Comparison of ENCODE assay signal across 8 cellular contexts in genomic region chr2:108575132-108575966, GRCh38. TPM values are rescaled to one million over a fixed set of nuclear protein-coding genes. Genes with fewer than 3 reads are reported as not detected.
DNase-seq lines count a peak whose midpoint lies in the region; ATAC-seq and TF ChIP-seq lines count a peak whose summit lies in the region.

No MANE protein-coding gene starts in this region.

- no TSS peak for BruUV-seq in A673 (replicated peaks; lab: Mats Ljungman, UMichigan)

- H3K27ac ChIP-seq in A673 (ENCODE audit: low read depth, low read length, poor library complexity, severe bottlenecking): no peak overlapping the region
- peak overlapping the region in 1 of 2 donors; percentile 10 for H3K27ac ChIP-seq in tibial artery

- no peaks in the 10 kb centered on the region for H3K27me3 Mint-ChIP-seq in effector memory CD8-positive, alpha-beta T cell

- H3K4me1 Mint-ChIP-seq in effector memory CD8-positive, alpha-beta T cell (ENCODE audit: low read depth in 2 of 2): peaks cover 11 to 31% of the 10 kb centered on the region in 2 donors

- no peaks in the 10 kb centered on the region for H3K9me3 Mint-ChIP-seq in effector memory CD8-positive, alpha-beta T cell

- H3K36me3 Mint-ChIP-seq in effector memory CD8-positive, alpha-beta T cell (ENCODE audit: insufficient read depth): no peaks in the 10 kb centered on the region

- intact Hi-C loops in A673 (cut with micrococcal nuclease; ENCODE audit: unreplicated experiment) (no loop called here), tibial artery (cut with DNase I; ENCODE audit: low total_unique reads) (no loop called here)

- no peaks in the 10 kb centered on the region for H3K36me3 ChIP-seq in A673 (ENCODE audit: insufficient read depth, low read length, poor library complexity, severe bottlenecking)
- no peaks in the 10 kb centered on the region for H3K36me3 ChIP-seq in tibial artery

- H3K4me3 Mint-ChIP-seq in effector memory CD8-positive, alpha-beta T cell: no peak overlapping the region

- H3K4me3 ChIP-seq in A673 (ENCODE audit: low read depth, low read length, poor library complexity, severe bottlenecking) (no peak overlapping the region), tibial artery (no peak overlapping the region)

- H3K9me3 ChIP-seq in A673 (ENCODE audit: low read depth, low read length, poor library complexity, severe bottlenecking): no peaks in the 10 kb centered on the region
- H3K9me3 ChIP-seq in tibial artery: no peaks in the 10 kb centered on the region

- H3K4me1 ChIP-seq in A673 (ENCODE audit: insufficient read depth, low read length, poor library complexity, severe bottlenecking) (no peaks in the 10 kb centered on the region), tibial artery (peaks cover 0 to 82% (median 34%) of the 10 kb centered on the region in 4 donors)

- POLR2A ChIA-PET in A673 (lab: Charles Lee; ENCODE audit: low non-redundant PET): no interaction called here

- peak overlapping the region; percentile 41 to 52 for H3K27ac Mint-ChIP-seq in effector memory CD8-positive, alpha-beta T cell

- ATAC-seq in GM19328 (IDR thresholded peaks at IDR 0.05; ENCODE audit: unreplicated experiment) (peak; percentile 78), HG03280 (IDR thresholded peaks at IDR 0.05; ENCODE audit: unreplicated experiment) (peak; percentile 73)
- no peak for ATAC-seq in effector memory CD8-positive, alpha-beta T cell (replicated peaks)

- peak; percentile 23 for DNase-seq in A673 (ENCODE audit: low spot score)
- DNase-seq in effector memory CD8-positive, alpha-beta T cell: no peak
- DNase-seq in SHP77 (lab: John Stamatoyannopoulos, UW): no peak
- no peak for DNase-seq in tibial artery
- no peak for DNase-seq in OCI-M2 (lab: John Stamatoyannopoulos, UW; ENCODE audit: unreplicated experiment)
- DNase-seq in stimulated activated CD4-positive, alpha-beta T cell treated with anti-CD3 and anti-CD28 coated beads, Interleukin-4, amount 100 ng/mL, for 4 hours: no peak

- no peaks in the 10 kb centered on the region for H3K27me3 ChIP-seq in A673 (replicated peaks; ENCODE audit: insufficient read depth, low read depth, low read length, poor library complexity)
- no peaks in the 10 kb centered on the region for H3K27me3 ChIP-seq in tibial artery

- CTCF ChIA-PET in A673 (lab: Charles Lee): no interaction called here

- TF ChIP-seq CTCF in A673 (conservative IDR thresholded peaks at IDR 0.05; ENCODE audit: low read depth, low read length): no peak
- TF ChIP-seq CTCF in tibial artery (IDR thresholded peaks at IDR 0.05): no peak

RNA-seq across cellular contexts. Expression of gene LIMS1, which starts 41.1 kb away (rescaled TPM):
- 42.9 and 43.9 TPM in 2 replicates for total RNA-seq in A673 (2021)
